ENCODE assay signal across 7 cellular contexts in genomic region chr3:3962867-3963266, GRCh38.
DNase-seq lines count a peak whose midpoint lies in the region; TF ChIP-seq lines count a peak whose summit lies in the region.
"Not testable (repeated sequence)": the region's sequence is repeated elsewhere in the genome, so short reads cannot be mapped to it uniquely, and the experiment has no call there.

No MANE protein-coding gene starts in this region.

- not testable (repeated sequence) for H3K27ac Mint-ChIP-seq in osteocyte (ENCODE audit: unreplicated experiment)

- not testable (repeated sequence) for TF ChIP-seq CTCF in epithelial cell of esophagus (IDR thresholded peaks at IDR 0.05; ENCODE audit: insufficient read depth, low read depth, low read length, missing control alignments); osteocyte (IDR thresholded peaks at IDR 0.05)

- not testable (repeated sequence) for H3K9ac ChIP-seq in HUES48 (ENCODE audit: low read depth, low read length); iPS-20b (ENCODE audit: low read depth, low read length)

- H3K36me3 ChIP-seq in HUES48 (ENCODE audit: control insufficient read depth, insufficient read depth, low read length); iPS-20b (ENCODE audit: insufficient read depth, low read depth, low read length): not testable (repeated sequence)

- H3K4me3 Mint-ChIP-seq in osteocyte (ENCODE audit: unreplicated experiment), result peak overlapping the region; percentile 59

- not testable (repeated sequence) for H3K27ac ChIP-seq in HUES48 (ENCODE audit: low read depth, low read length); iPS-20b (ENCODE audit: low read length)

- H3K27me3 ChIP-seq in HUES48 (ENCODE audit: control insufficient read depth, insufficient read depth, low read length); iPS-20b (ENCODE audit: insufficient read depth, low read length): not testable (repeated sequence)

- H3K9me3 Mint-ChIP-seq in osteocyte (ENCODE audit: unreplicated experiment), result not testable (repeated sequence)

- not testable (repeated sequence) for H3K4me1 ChIP-seq in HUES48 (ENCODE audit: control insufficient read depth, insufficient read depth, low read length); iPS-20b (ENCODE audit: insufficient read depth, low read length)

- not testable (repeated sequence) for H3K9me3 ChIP-seq in HUES48 (ENCODE audit: control insufficient read depth, insufficient read depth, low read length); iPS-20b (ENCODE audit: insufficient read depth, low read depth, low read length)

- DNase-seq in NCI-H146 treated with DMSO at 0.1 percent for 48 hours (lab: John Stamatoyannopoulos, UW; ENCODE audit: unreplicated experiment) (peak; percentile 15), NCI-H748 (lab: John Stamatoyannopoulos, UW; ENCODE audit: unreplicated experiment) (peak; percentile 40), SW480 (ENCODE audit: low spot score) (peak; percentile 18), epithelial cell of esophagus (ENCODE audit: low read depth) (peak; percentile 6)
- not testable (repeated sequence) for DNase-seq in osteocyte (ENCODE audit: extremely low spot score, unreplicated experiment)

- H3K36me3 Mint-ChIP-seq in osteocyte (ENCODE audit: unreplicated experiment), result not testable (repeated sequence)

- H3K4me1 Mint-ChIP-seq in osteocyte (ENCODE audit: unreplicated experiment), result not testable (repeated sequence)

- not testable (repeated sequence) for H3K27me3 Mint-ChIP-seq in osteocyte (ENCODE audit: unreplicated experiment)

- H3K4me3 ChIP-seq in HUES48 (ENCODE audit: low read depth, low read length) (peak overlapping the region; percentile 49), epithelial cell of esophagus (ENCODE audit: low read length) (peak overlapping the region; percentile 35), iPS-20b (ENCODE audit: low read length) (peak overlapping the region; percentile 51; the same call in 1 of the 2 replicates)
